In the genomic region with DNA sequence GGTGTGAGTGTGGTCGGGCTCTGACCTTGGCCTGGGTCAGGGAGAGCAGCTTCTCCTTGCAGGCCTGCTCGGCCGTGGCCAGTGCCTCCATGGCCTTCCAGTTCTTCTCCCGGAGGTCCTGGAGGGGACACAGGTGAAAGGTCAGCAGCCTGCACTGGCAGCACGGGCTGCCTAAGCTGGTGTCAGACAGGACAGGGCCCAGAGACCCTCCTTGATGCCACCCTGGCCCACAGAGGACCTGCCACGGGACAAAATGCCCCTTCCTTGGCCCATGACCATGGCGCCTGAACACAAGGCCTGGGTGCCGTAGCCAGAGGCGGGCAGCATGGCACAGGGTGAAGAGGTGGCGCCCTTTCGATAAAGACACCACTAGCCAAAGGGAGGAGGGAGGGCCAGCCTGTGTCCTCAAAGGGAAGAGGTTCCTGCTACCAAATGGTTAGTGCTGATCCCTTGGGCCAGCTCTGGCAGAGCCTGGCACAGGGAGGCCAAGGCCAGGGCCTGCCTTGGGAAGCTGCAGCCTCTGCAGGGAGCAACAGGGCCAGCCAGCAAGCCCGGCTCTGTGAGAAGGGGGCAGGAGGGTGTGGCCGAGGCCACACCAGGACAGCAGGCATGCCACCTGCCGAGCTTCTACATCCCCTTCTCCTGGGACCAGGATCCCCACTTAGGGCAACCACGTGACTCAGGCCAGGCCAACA, we compare ENCODE assay signal across 21 cellular contexts. TPM values are rescaled to one million over a fixed set of nuclear protein-coding genes. Genes with fewer than 3 reads are reported as not detected.
DNase-seq lines count a peak whose midpoint lies in the region; ATAC-seq lines count a peak whose summit lies in the region.
"Had no signal": no experiment of that assay in that cellular context is flagged by ENCODE, and none has a peak within 500 bp of the region (broad histone marks: within the 10 kb centered on the region; RNA-seq: fewer than 3 reads in every experiment).

No MANE protein-coding gene starts in this region.

- no peak overlapping the region for H3K27ac Mint-ChIP-seq in activated T-helper 1 cell treated with anti-CD3 and anti-CD28 coated beads, Interleukin-12 subunit alpha, Interleukin-12 subunit beta, Interleukin-2, Interleukin-4 antibody, amounts not matched to agents 30 ng/mL and 10 ng/mL and 1 ng/mL, durations not matched to agents 14 hours and 24 hours and 36 hours
- H3K27ac Mint-ChIP-seq: activated CD4-positive, alpha-beta memory T cell treated with anti-CD3 and anti-CD28 coated beads for 36 hours; activated naive CD8-positive, alpha-beta T cell treated with anti-CD3 and anti-CD28 coated beads for 36 hours; memory B cell had no signal

- peak; percentile 23 for DNase-seq in left ventricle myocardium superior
- peak; percentile 64 for DNase-seq in posterior vena cava (ENCODE audit: low spot score)
- no peak for DNase-seq in activated T-cell treated with anti-CD3 and anti-CD28 coated beads, Interleukin-2, amount 50 U/mL, for 48 hours
- no peak for DNase-seq in activated T-helper 1 cell treated with anti-CD3 and anti-CD28 coated beads, Interleukin-12 subunit alpha, Interleukin-12 subunit beta, Interleukin-2, Interleukin-4 antibody, amounts not matched to agents 30 ng/mL and 10 ng/mL and 1 ng/mL, durations not matched to agents 14 hours and 24 hours and 36 hours (ENCODE audit: low spot score)
- DNase-seq: activated CD4-positive, alpha-beta memory T cell treated with anti-CD3 and anti-CD28 coated beads for 36 hours; activated naive CD8-positive, alpha-beta T cell treated with anti-CD3 and anti-CD28 coated beads for 36 hours; activated T-cell treated with anti-CD3 and anti-CD28 coated beads, Interleukin-2, amount 50 U/mL, for 4 hours; brain microvascular endothelial cell; COR-L47; cortex of kidney; MV-4-11; naive thymus-derived CD4-positive, alpha-beta T cell; NCI-H2029; SHP77; stimulated activated CD4-positive, alpha-beta T cell treated with anti-CD3 and anti-CD28 coated beads, Interleukin-12 subunit alpha, Interleukin-12 subunit beta, amount 100 ng/mL, for 4 hours; stimulated activated CD8-positive, alpha-beta memory T cell treated with anti-CD3 and anti-CD28 coated beads, Interleukin-4, amount 100 ng/mL, for 48 hours had no signal

- H3K36me3 Mint-ChIP-seq in activated T-helper 1 cell treated with anti-CD3 and anti-CD28 coated beads, Interleukin-12 subunit alpha, Interleukin-12 subunit beta, Interleukin-2, Interleukin-4 antibody, amounts not matched to agents 30 ng/mL and 10 ng/mL and 1 ng/mL, durations not matched to agents 14 hours and 24 hours and 36 hours (ENCODE audit: low read depth) = peaks cover 10% of the 10 kb centered on the region
- H3K36me3 Mint-ChIP-seq: activated naive CD8-positive, alpha-beta T cell treated with anti-CD3 and anti-CD28 coated beads for 36 hours had no signal

- peak overlapping the region; percentile 51 for H3K9ac ChIP-seq in BLaER1
- peak overlapping the region; percentile 10 for H3K9ac ChIP-seq in HUES6 (ENCODE audit: low read length)
- H3K9ac ChIP-seq: KMS-11 had no signal

- no peak overlapping the region for H3K4me3 Mint-ChIP-seq in activated T-helper 1 cell treated with anti-CD3 and anti-CD28 coated beads, Interleukin-12 subunit alpha, Interleukin-12 subunit beta, Interleukin-2, Interleukin-4 antibody, amounts not matched to agents 30 ng/mL and 10 ng/mL and 1 ng/mL, durations not matched to agents 14 hours and 24 hours and 36 hours
- H3K4me3 Mint-ChIP-seq: activated CD4-positive, alpha-beta memory T cell treated with anti-CD3 and anti-CD28 coated beads for 36 hours; activated naive CD8-positive, alpha-beta T cell treated with anti-CD3 and anti-CD28 coated beads for 36 hours; activated T-cell treated with anti-CD3 and anti-CD28 coated beads, Interleukin-2, amount 50 U/mL, for 4 hours; memory B cell; naive thymus-derived CD4-positive, alpha-beta T cell had no signal

- no peaks in the 10 kb centered on the region for H3K4me1 Mint-ChIP-seq in activated T-helper 1 cell treated with anti-CD3 and anti-CD28 coated beads, Interleukin-12 subunit alpha, Interleukin-12 subunit beta, Interleukin-2, Interleukin-4 antibody, amounts not matched to agents 30 ng/mL and 10 ng/mL and 1 ng/mL, durations not matched to agents 14 hours and 24 hours and 36 hours (ENCODE audit: low read depth)
- H3K4me1 Mint-ChIP-seq: activated naive CD8-positive, alpha-beta T cell treated with anti-CD3 and anti-CD28 coated beads for 36 hours; memory B cell had no signal

- H4K20me1 ChIP-seq in BLaER1 = peaks cover 48% of the 10 kb centered on the region

- ATAC-seq in left ventricle myocardium superior (no peak), HG03135 (IDR thresholded peaks at IDR 0.05; ENCODE audit: unreplicated experiment) (no peak)
- ATAC-seq: activated T-cell treated with anti-CD3 and anti-CD28 coated beads, Interleukin-2, amount 50 U/mL, for 4 hours; naive thymus-derived CD4-positive, alpha-beta T cell had no signal

- no peaks in the 10 kb centered on the region for H3K27me3 ChIP-seq in BLaER1
- H3K27me3 ChIP-seq in HUES6 (ENCODE audit: control insufficient read depth, insufficient read depth, low read length) = no peaks in the 10 kb centered on the region
- H3K27me3 ChIP-seq: brain microvascular endothelial cell had no signal

- peak overlapping the region; percentile 78 for H3K27ac ChIP-seq in BLaER1
- no peak overlapping the region for H3K27ac ChIP-seq in HUES6 (ENCODE audit: low read depth, low read length)
- H3K27ac ChIP-seq: brain microvascular endothelial cell, KMS-11 had no signal

- peaks cover 100% of the 10 kb centered on the region for H3K36me3 ChIP-seq in BLaER1
- peaks cover 98% of the 10 kb centered on the region for H3K36me3 ChIP-seq in HUES6 (ENCODE audit: control insufficient read depth, insufficient read depth, low read length)

- H3K9me3 ChIP-seq in BLaER1 (no peaks in the 10 kb centered on the region), HUES6 (ENCODE audit: control insufficient read depth, insufficient read depth, low read depth, low read length) (no peaks in the 10 kb centered on the region)

- no peaks in the 10 kb centered on the region for H3K9me3 Mint-ChIP-seq in activated T-helper 1 cell treated with anti-CD3 and anti-CD28 coated beads, Interleukin-12 subunit alpha, Interleukin-12 subunit beta, Interleukin-2, Interleukin-4 antibody, amounts not matched to agents 30 ng/mL and 10 ng/mL and 1 ng/mL, durations not matched to agents 14 hours and 24 hours and 36 hours
- H3K9me3 Mint-ChIP-seq: activated CD4-positive, alpha-beta memory T cell treated with anti-CD3 and anti-CD28 coated beads for 36 hours; activated naive CD8-positive, alpha-beta T cell treated with anti-CD3 and anti-CD28 coated beads for 36 hours; activated T-cell treated with anti-CD3 and anti-CD28 coated beads, Interleukin-2, amount 50 U/mL, for 4 hours; memory B cell; naive thymus-derived CD4-positive, alpha-beta T cell had no signal

- no peaks in the 10 kb centered on the region for H3K27me3 Mint-ChIP-seq in activated T-helper 1 cell treated with anti-CD3 and anti-CD28 coated beads, Interleukin-12 subunit alpha, Interleukin-12 subunit beta, Interleukin-2, Interleukin-4 antibody, amounts not matched to agents 30 ng/mL and 10 ng/mL and 1 ng/mL, durations not matched to agents 14 hours and 24 hours and 36 hours (ENCODE audit: insufficient read depth)
- H3K27me3 Mint-ChIP-seq: activated CD4-positive, alpha-beta memory T cell treated with anti-CD3 and anti-CD28 coated beads for 36 hours; activated naive CD8-positive, alpha-beta T cell treated with anti-CD3 and anti-CD28 coated beads for 36 hours; memory B cell; naive thymus-derived CD4-positive, alpha-beta T cell had no signal

- H3K4me3 ChIP-seq in BLaER1 (no peak overlapping the region), HUES6 (ENCODE audit: low read depth, low read length) (no peak overlapping the region)

- intact Hi-C loops in left ventricle myocardium superior (cut with micrococcal nuclease) (no loop called here), posterior vena cava (cut with DNase I) (no loop called here)
- intact Hi-C loops in activated T-helper 1 cell treated with anti-CD3 and anti-CD28 coated beads, Interleukin-12 subunit alpha, Interleukin-12 subunit beta, Interleukin-2, Interleukin-4 antibody, amounts not matched to agents 30 ng/mL and 10 ng/mL and 1 ng/mL, durations not matched to agents 14 hours and 24 hours and 36 hours (cut with micrococcal nuclease) = no loop called here

- peak overlapping the region; percentile 93 for H3K4me2 ChIP-seq in BLaER1
- H3K4me2 ChIP-seq: KMS-11 had no signal

- H3K4me1 ChIP-seq in BLaER1 (peaks cover 77% of the 10 kb centered on the region), HUES6 (ENCODE audit: control insufficient read depth, insufficient read depth, low read length) (no peaks in the 10 kb centered on the region)

RNA-seq across cellular contexts. Expression of gene DSTN, which starts 54.8 kb away (rescaled TPM):
- total RNA-seq in left ventricle myocardium superior (836 TPM), posterior vena cava (1,000 to 10,000 TPM; 1,245 to 1,338 TPM)
- 58.2 and 58.8 TPM in 2 replicates for total RNA-seq in activated T-helper 1 cell treated with anti-CD3 and anti-CD28 coated beads, Interleukin-12 subunit alpha, Interleukin-12 subunit beta, Interleukin-2, Interleukin-4 antibody, amounts not matched to agents 30 ng/mL and 10 ng/mL and 1 ng/mL, durations not matched to agents 14 hours and 24 hours and 36 hours

RNA-seq across cellular contexts. Expression of gene RRBP1, which starts 57.3 kb away (rescaled TPM):
- 35.6 TPM for total RNA-seq in left ventricle myocardium superior
- 100 to 1,000 TPM; 128 TPM for total RNA-seq in posterior vena cava
- total RNA-seq in activated T-helper 1 cell treated with anti-CD3 and anti-CD28 coated beads, Interleukin-12 subunit alpha, Interleukin-12 subunit beta, Interleukin-2, Interleukin-4 antibody, amounts not matched to agents 30 ng/mL and 10 ng/mL and 1 ng/mL, durations not matched to agents 14 hours and 24 hours and 36 hours = 54.8 and 56.0 TPM in 2 replicates

Comparison
In these comparisons a context has a peak if more than half of its experiments do, and no peak if none do; other contexts are left out.
1. DNase-seq: peak in left ventricle myocardium superior (single experiment) and posterior vena cava (single experiment); none in activated T-cell treated with anti-CD3 and anti-CD28 coated beads, Interleukin-2, amount 50 U/mL, for 48 hours (0 of 2) and activated T-helper 1 cell treated with anti-CD3 and anti-CD28 coated beads, Interleukin-12 subunit alpha, Interleukin-12 subunit beta, Interleukin-2, Interleukin-4 antibody, amounts not matched to agents 30 ng/mL and 10 ng/mL and 1 ng/mL, durations not matched to agents 14 hours and 24 hours and 36 hours (single experiment).
2. RNA of gene DSTN, which starts 54.8 kb away (total RNA-seq): 1,245 to 1,338 TPM in posterior vena cava and 836 TPM in left ventricle myocardium superior (single experiment); 58.2 to 58.8 TPM in activated T-helper 1 cell treated with anti-CD3 and anti-CD28 coated beads, Interleukin-12 subunit alpha, Interleukin-12 subunit beta, Interleukin-2, Interleukin-4 antibody, amounts not matched to agents 30 ng/mL and 10 ng/mL and 1 ng/mL, durations not matched to agents 14 hours and 24 hours and 36 hours; every median in the first group is over 10 times any median in the second.